ENCODE assay signal across 8 cellular contexts in genomic region chr1:171484760-171485374, GRCh38. TPM values are rescaled to one million over a fixed set of nuclear protein-coding genes. Genes with fewer than 3 reads are reported as not detected.
DNase-seq lines count a peak whose midpoint lies in the region; ATAC-seq, FAIRE-seq and TF ChIP-seq lines count a peak whose summit lies in the region.

No MANE protein-coding gene starts in this region.

- peak overlapping the region; percentile 98 for H3K4me3 ChIP-seq in CD8-positive, alpha-beta memory T cell (ENCODE audit: low read length)
- H3K4me3 ChIP-seq in left ventricle myocardium inferior, result peak overlapping the region; percentile 89
- H3K4me3 ChIP-seq in small intestine (ENCODE audit: low read depth in 1 of 2, low read length in 2 of 2), result peak overlapping the region in 1 of 2 donors; percentile 90

- CTCF ChIA-PET in CD8-positive, alpha-beta memory T cell (lab: Charles Lee), result interaction anchor here (0.8 to 2.5 kb wide), 20 partner anchors 9 to 496 kb away, joined by 3 to 11 read pairs (median 4); partner anchors contain the start of genes FMO4 and VAMP4
- CTCF ChIA-PET in activated CD4-positive, alpha-beta memory T cell treated with anti-CD3 and anti-CD28 coated beads for 36 hours (lab: Charles Lee), result interaction anchor here (0.7 to 3.9 kb wide), 27 partner anchors 8 to 292 kb away, joined by 3 to 43 read pairs (median 5); partner anchors contain the start of genes FMO4 and VAMP4

- peaks cover 45% of the 10 kb centered on the region for H3K4me1 ChIP-seq in CD8-positive, alpha-beta memory T cell (ENCODE audit: insufficient read depth, low read length)
- H3K4me1 ChIP-seq in left ventricle myocardium inferior (peaks cover 50% of the 10 kb centered on the region), small intestine (ENCODE audit: control insufficient read depth in 2 of 2, insufficient read depth in 1 of 2, low read depth in 1 of 2, low read length in 1 of 2) (peaks cover 3 to 12% of the 10 kb centered on the region in 2 donors)

- peaks cover 0 to 28% (median 5%) of the 10 kb centered on the region in 3 donors for H3K36me3 Mint-ChIP-seq in CD8-positive, alpha-beta memory T cell
- H3K36me3 Mint-ChIP-seq in activated CD4-positive, alpha-beta memory T cell treated with anti-CD3 and anti-CD28 coated beads for 36 hours, result peaks cover 17% of the 10 kb centered on the region

- peak overlapping the region; percentile 95 to 100 (median 98) for H3K27ac Mint-ChIP-seq in CD8-positive, alpha-beta memory T cell
- H3K27ac Mint-ChIP-seq in activated CD4-positive, alpha-beta memory T cell treated with anti-CD3 and anti-CD28 coated beads for 36 hours, result peak overlapping the region; percentile 93

- no peak for DNase-seq in CD8-positive, alpha-beta memory T cell
- DNase-seq in activated CD4-positive, alpha-beta memory T cell treated with anti-CD3 and anti-CD28 coated beads for 36 hours, result no peak
- no peak for DNase-seq in left ventricle myocardium inferior
- DNase-seq in small intestine, result no peak
- DNase-seq in NCI-H510A (lab: John Stamatoyannopoulos, UW), result no peak
- DNase-seq in stimulated activated CD4-positive, alpha-beta T cell treated with anti-CD3 and anti-CD28 coated beads, Interleukin-2, amount 100 ng/mL, for 24 hours, result no peak

- peak overlapping the region; percentile 100 for H3K27ac ChIP-seq in CD8-positive, alpha-beta memory T cell (ENCODE audit: low read depth, low read length)
- H3K27ac ChIP-seq in left ventricle myocardium inferior (replicated peaks), result peak overlapping the region; percentile 97
- H3K27ac ChIP-seq in small intestine (ENCODE audit: low read depth in 1 of 2, low read length in 1 of 2), result peak overlapping the region; percentile 95 to 99

- intact Hi-C loops in activated CD4-positive, alpha-beta memory T cell treated with anti-CD3 and anti-CD28 coated beads for 36 hours (cut with micrococcal nuclease), result loop anchor here (1.0 to 10.0 kb wide), 8 partner anchors 50 to 1780 kb away; partner anchors contain the start of genes FMO4, GORAB and SCYL3
- intact Hi-C loops in left ventricle myocardium inferior (cut with micrococcal nuclease), result no loop called here

- no peak for FAIRE-seq in small intestine (lab: Jason Lieb, UNC)

- 10 to 24% (median 13%) methylated on average over 6 of the region's 6 CpGs for WGBS in small intestine, 3 donors

- peak overlapping the region; percentile 88 to 99 (median 93) for H3K4me3 Mint-ChIP-seq in CD8-positive, alpha-beta memory T cell
- H3K4me3 Mint-ChIP-seq in activated CD4-positive, alpha-beta memory T cell treated with anti-CD3 and anti-CD28 coated beads for 36 hours, result peak overlapping the region; percentile 83

- H3K9me3 ChIP-seq in CD8-positive, alpha-beta memory T cell (ENCODE audit: low read length), result no peaks in the 10 kb centered on the region
- no peaks in the 10 kb centered on the region for H3K9me3 ChIP-seq in left ventricle myocardium inferior (replicated peaks)
- H3K9me3 ChIP-seq in small intestine (ENCODE audit: control insufficient read depth, low read depth), result no peaks in the 10 kb centered on the region

- no peak for TF ChIP-seq CTCF in left ventricle myocardium inferior (IDR thresholded peaks at IDR 0.05; ENCODE audit: borderline replicate concordance)

- ATAC-seq in GM19455 (IDR thresholded peaks at IDR 0.05; ENCODE audit: unreplicated experiment), result peak; percentile 63
- peak; percentile 60 for ATAC-seq in HG03439 (IDR thresholded peaks at IDR 0.05; ENCODE audit: unreplicated experiment)

- H3K27me3 ChIP-seq in CD8-positive, alpha-beta memory T cell (ENCODE audit: insufficient read depth, low read length, poor library complexity, severe bottlenecking), result no peaks in the 10 kb centered on the region
- H3K27me3 ChIP-seq in left ventricle myocardium inferior (ENCODE audit: low read depth) (no peaks in the 10 kb centered on the region), small intestine (ENCODE audit: control insufficient read depth in 2 of 2, insufficient read depth in 2 of 2, low read length in 2 of 2) (no peaks in the 10 kb centered on the region)

- H3K27me3 Mint-ChIP-seq in CD8-positive, alpha-beta memory T cell, result peaks cover 0 to 6% of the 10 kb centered on the region in 2 donors
- no peaks in the 10 kb centered on the region for H3K27me3 Mint-ChIP-seq in activated CD4-positive, alpha-beta memory T cell treated with anti-CD3 and anti-CD28 coated beads for 36 hours

- no peaks in the 10 kb centered on the region for H3K36me3 ChIP-seq in CD8-positive, alpha-beta memory T cell (ENCODE audit: insufficient read depth, low read length)
- no peaks in the 10 kb centered on the region for H3K36me3 ChIP-seq in left ventricle myocardium inferior
- no peaks in the 10 kb centered on the region for H3K36me3 ChIP-seq in small intestine (ENCODE audit: control insufficient read depth in 2 of 2, insufficient read depth in 2 of 2, low read length in 2 of 2)

- H3K9me3 Mint-ChIP-seq in CD8-positive, alpha-beta memory T cell, result peaks cover 0 to 3% (median 0%) of the 10 kb centered on the region in 5 donors
- no peaks in the 10 kb centered on the region for H3K9me3 Mint-ChIP-seq in activated CD4-positive, alpha-beta memory T cell treated with anti-CD3 and anti-CD28 coated beads for 36 hours

- H3K4me1 Mint-ChIP-seq in CD8-positive, alpha-beta memory T cell, result peaks cover 43 to 46% (median 44%) of the 10 kb centered on the region in 3 donors
- peaks cover 38% of the 10 kb centered on the region for H3K4me1 Mint-ChIP-seq in activated CD4-positive, alpha-beta memory T cell treated with anti-CD3 and anti-CD28 coated beads for 36 hours (ENCODE audit: low read depth)

- POLR2A ChIA-PET in CD8-positive, alpha-beta memory T cell (lab: Charles Lee), result interaction anchor here (0.9 to 1.3 kb wide), 4 partner anchors 9 to 297 kb away, joined by 3 to 4 read pairs (median 4); partner anchors contain the start of genes FMO4, METTL13 and VAMP4
- POLR2A ChIA-PET in activated CD4-positive, alpha-beta memory T cell treated with anti-CD3 and anti-CD28 coated beads for 36 hours (lab: Charles Lee), result interaction anchor here (0.6 to 2.4 kb wide), 12 partner anchors 8 to 257 kb away, joined by 3 to 24 read pairs (median 6); partner anchors contain the start of gene VAMP4

RNA-seq across cellular contexts. Expression of gene PRRC2C, which starts 0.5 kb away (rescaled TPM):
- total RNA-seq in CD8-positive, alpha-beta memory T cell, result 100 to 1,000 TPM; 262 to 275 TPM
- polyA plus RNA-seq in CD8-positive, alpha-beta memory T cell, result 106 TPM
- 100 to 1,000 TPM; 191 to 205 TPM for total RNA-seq in activated CD4-positive, alpha-beta memory T cell treated with anti-CD3 and anti-CD28 coated beads for 36 hours
- total RNA-seq in left ventricle myocardium inferior, result 45.8 TPM
- polyA plus RNA-seq in small intestine, result 100 to 1,000 TPM in 2 of 3 donors, 10 to 100 TPM in 1; 37.4 to 221 (median 113) TPM
